In the genomic region with DNA sequence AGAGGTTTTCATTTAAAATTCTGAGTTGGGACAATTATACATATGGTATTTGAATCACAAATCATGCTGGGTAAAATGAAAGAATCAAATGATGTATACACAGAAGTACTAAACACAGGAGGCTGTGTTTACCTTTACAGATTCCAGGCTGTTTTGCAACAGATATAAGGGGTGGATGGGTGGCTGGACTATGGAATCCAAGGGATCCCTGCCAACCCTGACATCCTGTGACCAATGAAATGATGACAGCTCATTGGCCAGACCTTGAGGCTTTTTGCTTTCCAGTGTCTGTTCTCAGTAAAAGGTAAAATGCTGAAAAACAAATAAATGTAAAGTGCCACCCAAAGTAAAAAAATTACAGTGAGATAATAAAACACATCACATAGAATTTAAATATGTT, we compare ENCODE assay signal across 16 cellular contexts. TPM values are rescaled to one million over a fixed set of nuclear protein-coding genes. Genes with fewer than 3 reads are reported as not detected.
DNase-seq lines count a peak whose midpoint lies in the region; ATAC-seq, FAIRE-seq and TF ChIP-seq lines count a peak whose summit lies in the region.
"Had no signal": no experiment of that assay in that cellular context is flagged by ENCODE, and none has a peak within 500 bp of the region (broad histone marks: within the 10 kb centered on the region; RNA-seq: fewer than 3 reads in every experiment).

No MANE protein-coding gene starts in this region.

- H3K9me3 Mint-ChIP-seq in activated T-helper 2 cell treated with anti-CD3 and anti-CD28 coated beads, Interferon-gamma antibody, Interleukin-2, Interleukin-4, amounts not matched to agents 10 μg/mL and 5 μg/mL and 100 μg/mL, durations not matched to agents 14 hours and 24 hours and 36 hours, result no peaks in the 10 kb centered on the region
- peaks cover 4% of the 10 kb centered on the region for H3K9me3 Mint-ChIP-seq in activated naive CD8-positive, alpha-beta T cell treated with anti-CD3 and anti-CD28 coated beads, Interleukin-2, amount 50 U/mL, for 24 hours

- H3K79me1 ChIP-seq in neuronal stem cell (ENCODE audit: low read depth, low read length), result no peaks in the 10 kb centered on the region

- no peaks in the 10 kb centered on the region for H3K27me3 ChIP-seq in bronchial epithelial cell (ENCODE audit: control insufficient read depth, insufficient read depth, low read length)
- no peaks in the 10 kb centered on the region for H3K27me3 ChIP-seq in neuronal stem cell (ENCODE audit: control insufficient read depth in 3 of 3, insufficient read depth in 3 of 3, low read depth in 1 of 3, low read length in 3 of 3)

- no peak overlapping the region for H2BK120ac ChIP-seq in neuronal stem cell (ENCODE audit: low read depth, low read length)

- peak; percentile 31 for ATAC-seq in left lobe of liver
- no peak for ATAC-seq in activated naive CD8-positive, alpha-beta T cell treated with anti-CD3 and anti-CD28 coated beads, Interleukin-2, amount 50 U/mL, for 24 hours
- ATAC-seq: activated CD4-positive, alpha-beta T cell treated with anti-CD3 and anti-CD28 coated beads for 36 hours had no signal

- no peaks in the 10 kb centered on the region for H3K36me3 Mint-ChIP-seq in activated T-helper 2 cell treated with anti-CD3 and anti-CD28 coated beads, Interferon-gamma antibody, Interleukin-2, Interleukin-4, amounts not matched to agents 10 μg/mL and 5 μg/mL and 100 μg/mL, durations not matched to agents 14 hours and 24 hours and 36 hours (ENCODE audit: low read depth)
- no peaks in the 10 kb centered on the region for H3K36me3 Mint-ChIP-seq in activated naive CD8-positive, alpha-beta T cell treated with anti-CD3 and anti-CD28 coated beads, Interleukin-2, amount 50 U/mL, for 24 hours (ENCODE audit: low read depth)
- H3K36me3 Mint-ChIP-seq: CD4-positive, CD25-positive, alpha-beta regulatory T cell had no signal

- DNase-seq in AG09319 (ENCODE audit: extremely low read depth, low read depth), result peak; percentile 56
- DNase-seq in HuH-7.5 (ENCODE audit: low spot score), result peak; percentile 60
- DNase-seq in bronchial epithelial cell (ENCODE audit: low read depth), result peak; percentile 86
- no peak for DNase-seq in left lobe of liver (ENCODE audit: low spot score)
- DNase-seq in neuronal stem cell (ENCODE audit: low spot score), result no peak
- no peak for DNase-seq in activated T-helper 2 cell treated with anti-CD3 and anti-CD28 coated beads, Interferon-gamma antibody, Interleukin-2, Interleukin-4, amounts not matched to agents 10 μg/mL and 5 μg/mL and 100 μg/mL, durations not matched to agents 14 hours and 24 hours and 36 hours (ENCODE audit: low spot score)
- no peak for DNase-seq in D341Med (ENCODE audit: low spot score)
- no peak for DNase-seq in activated naive CD8-positive, alpha-beta T cell treated with anti-CD3 and anti-CD28 coated beads, Interleukin-2, amount 50 U/mL, for 24 hours
- DNase-seq: activated CD4-positive, alpha-beta T cell treated with anti-CD3 and anti-CD28 coated beads for 36 hours; activated gamma-delta T cell treated with Interleukin-2 at 50 U/mL for 16 hours; CD4-positive, CD25-positive, alpha-beta regulatory T cell; KG1; SIG-M5; trophoblast cell had no signal

- H3K9ac ChIP-seq in neuronal stem cell (ENCODE audit: low read depth, low read length, poor library complexity), result no peak overlapping the region

- H3K4me3 ChIP-seq in bronchial epithelial cell (ENCODE audit: low read depth, low read length) (no peak overlapping the region), neuronal stem cell (ENCODE audit: low read length in 2 of 2) (no peak overlapping the region)

- no peak overlapping the region for H3K14ac ChIP-seq in neuronal stem cell (ENCODE audit: low read length)

- H3K4me2 ChIP-seq in neuronal stem cell (ENCODE audit: insufficient read depth, low read length, poor library complexity, severe bottlenecking), result no peak overlapping the region

- H3K4me1 ChIP-seq in neuronal stem cell (ENCODE audit: control insufficient read depth in 2 of 2, insufficient read depth in 1 of 2, low read depth in 1 of 2, low read length in 2 of 2), result no peaks in the 10 kb centered on the region

- no peak overlapping the region for H2BK15ac ChIP-seq in neuronal stem cell (ENCODE audit: low read length)

- no peaks in the 10 kb centered on the region for H3K36me3 ChIP-seq in bronchial epithelial cell (ENCODE audit: control insufficient read depth, insufficient read depth, low read length)
- no peaks in the 10 kb centered on the region for H3K36me3 ChIP-seq in neuronal stem cell (replicated peaks in 1 of 2; ENCODE audit: control insufficient read depth in 2 of 2, insufficient read depth in 2 of 2, low read length in 2 of 2)

- no peak overlapping the region for H2AK5ac ChIP-seq in neuronal stem cell (ENCODE audit: low read depth, low read length)

- FAIRE-seq in bronchial epithelial cell (lab: Jason Lieb, UNC), result no peak
- FAIRE-seq: GM12891, keratinocyte had no signal

- H2BK5ac ChIP-seq in neuronal stem cell (ENCODE audit: low read length), result no peak overlapping the region

- H3K4me1 Mint-ChIP-seq in activated T-helper 2 cell treated with anti-CD3 and anti-CD28 coated beads, Interferon-gamma antibody, Interleukin-2, Interleukin-4, amounts not matched to agents 10 μg/mL and 5 μg/mL and 100 μg/mL, durations not matched to agents 14 hours and 24 hours and 36 hours (ENCODE audit: low read depth), result no peaks in the 10 kb centered on the region
- H3K4me1 Mint-ChIP-seq in activated naive CD8-positive, alpha-beta T cell treated with anti-CD3 and anti-CD28 coated beads, Interleukin-2, amount 50 U/mL, for 24 hours, result no peaks in the 10 kb centered on the region
- H3K4me1 Mint-ChIP-seq: activated CD4-positive, alpha-beta T cell treated with anti-CD3 and anti-CD28 coated beads for 36 hours; CD4-positive, CD25-positive, alpha-beta regulatory T cell had no signal

- H3K27ac ChIP-seq in neuronal stem cell (replicated peaks; ENCODE audit: low read length), result no peak overlapping the region

- no peaks in the 10 kb centered on the region for H3K9me3 ChIP-seq in neuronal stem cell (replicated peaks in 1 of 2; ENCODE audit: control insufficient read depth in 2 of 2, insufficient read depth in 1 of 2, low read depth in 1 of 2, low read length in 2 of 2)

- no peak overlapping the region for H4K8ac ChIP-seq in neuronal stem cell (ENCODE audit: low read depth, low read length)

- no peak for TF ChIP-seq CTCF in AG09319 (IDR thresholded peaks at IDR 0.05; ENCODE audit: low read depth, low read length)
- no peak for TF ChIP-seq CTCF in bronchial epithelial cell (IDR thresholded peaks at IDR 0.05; ENCODE audit: insufficient read depth, low read length, severe bottlenecking)

- intact Hi-C loops in activated T-helper 2 cell treated with anti-CD3 and anti-CD28 coated beads, Interferon-gamma antibody, Interleukin-2, Interleukin-4, amounts not matched to agents 10 μg/mL and 5 μg/mL and 100 μg/mL, durations not matched to agents 14 hours and 24 hours and 36 hours (cut with micrococcal nuclease), result no loop called here

- H3K4me3 Mint-ChIP-seq in activated T-helper 2 cell treated with anti-CD3 and anti-CD28 coated beads, Interferon-gamma antibody, Interleukin-2, Interleukin-4, amounts not matched to agents 10 μg/mL and 5 μg/mL and 100 μg/mL, durations not matched to agents 14 hours and 24 hours and 36 hours (ENCODE audit: low read depth), result no peak overlapping the region
- H3K4me3 Mint-ChIP-seq in activated naive CD8-positive, alpha-beta T cell treated with anti-CD3 and anti-CD28 coated beads, Interleukin-2, amount 50 U/mL, for 24 hours, result no peak overlapping the region
- H3K4me3 Mint-ChIP-seq: activated CD4-positive, alpha-beta T cell treated with anti-CD3 and anti-CD28 coated beads for 36 hours; CD4-positive, CD25-positive, alpha-beta regulatory T cell had no signal

- no peak overlapping the region for H3K18ac ChIP-seq in neuronal stem cell (ENCODE audit: low read length)

- no peak overlapping the region for H3K27ac Mint-ChIP-seq in activated T-helper 2 cell treated with anti-CD3 and anti-CD28 coated beads, Interferon-gamma antibody, Interleukin-2, Interleukin-4, amounts not matched to agents 10 μg/mL and 5 μg/mL and 100 μg/mL, durations not matched to agents 14 hours and 24 hours and 36 hours
- no peak overlapping the region for H3K27ac Mint-ChIP-seq in activated naive CD8-positive, alpha-beta T cell treated with anti-CD3 and anti-CD28 coated beads, Interleukin-2, amount 50 U/mL, for 24 hours
- H3K27ac Mint-ChIP-seq: activated CD4-positive, alpha-beta T cell treated with anti-CD3 and anti-CD28 coated beads for 36 hours; CD4-positive, CD25-positive, alpha-beta regulatory T cell had no signal

- H3K27me3 Mint-ChIP-seq in activated T-helper 2 cell treated with anti-CD3 and anti-CD28 coated beads, Interferon-gamma antibody, Interleukin-2, Interleukin-4, amounts not matched to agents 10 μg/mL and 5 μg/mL and 100 μg/mL, durations not matched to agents 14 hours and 24 hours and 36 hours (ENCODE audit: low read depth), result no peaks in the 10 kb centered on the region
- no peaks in the 10 kb centered on the region for H3K27me3 Mint-ChIP-seq in activated naive CD8-positive, alpha-beta T cell treated with anti-CD3 and anti-CD28 coated beads, Interleukin-2, amount 50 U/mL, for 24 hours
- H3K27me3 Mint-ChIP-seq: activated CD4-positive, alpha-beta T cell treated with anti-CD3 and anti-CD28 coated beads for 36 hours; CD4-positive, CD25-positive, alpha-beta regulatory T cell had no signal

- H2BK12ac ChIP-seq in neuronal stem cell (ENCODE audit: low read length), result no peak overlapping the region

- no peak overlapping the region for H3K4ac ChIP-seq in neuronal stem cell (ENCODE audit: low read length)

- H2AFZ ChIP-seq in neuronal stem cell (ENCODE audit: low read length), result no peak overlapping the region

- no peak overlapping the region for H3K23ac ChIP-seq in neuronal stem cell (ENCODE audit: low read depth, low read length, poor library complexity)

- H4K91ac ChIP-seq in neuronal stem cell (ENCODE audit: low read depth, low read length, poor library complexity), result no peak overlapping the region

RNA-seq across cellular contexts. Expression of gene DDI1, which starts 3.3 kb away (rescaled TPM):
- not detected in 2 replicates for total RNA-seq in bronchial epithelial cell
- total RNA-seq in left lobe of liver, result not detected
- not detected for polyA plus RNA-seq in neuronal stem cell (2013, experiment 1 of 2)
- polyA plus RNA-seq in neuronal stem cell (2013, experiment 2 of 2), result not detected
- total RNA-seq in activated T-helper 2 cell treated with anti-CD3 and anti-CD28 coated beads, Interferon-gamma antibody, Interleukin-2, Interleukin-4, amounts not matched to agents 10 μg/mL and 5 μg/mL and 100 μg/mL, durations not matched to agents 14 hours and 24 hours and 36 hours, result not detected in 2 replicates
- total RNA-seq: activated CD4-positive, alpha-beta T cell treated with anti-CD3 and anti-CD28 coated beads for 36 hours; CD4-positive, CD25-positive, alpha-beta regulatory T cell had no signal
- polyA plus RNA-seq: keratinocyte had no signal

Comparison
In these comparisons a context has a peak if more than half of its experiments do, and no peak if none do; other contexts are left out.
1. DNase-seq: peak in AG09319 (single experiment), HuH-7.5 (single experiment) and bronchial epithelial cell (single experiment); none in left lobe of liver (single experiment), neuronal stem cell (single experiment), activated T-helper 2 cell treated with anti-CD3 and anti-CD28 coated beads, Interferon-gamma antibody, Interleukin-2, Interleukin-4, amounts not matched to agents 10 μg/mL and 5 μg/mL and 100 μg/mL, durations not matched to agents 14 hours and 24 hours and 36 hours (single experiment), D341Med (single experiment) and activated naive CD8-positive, alpha-beta T cell treated with anti-CD3 and anti-CD28 coated beads, Interleukin-2, amount 50 U/mL, for 24 hours (single experiment).